22 cellular contexts compared by ENCODE assay signal in the genomic region with DNA sequence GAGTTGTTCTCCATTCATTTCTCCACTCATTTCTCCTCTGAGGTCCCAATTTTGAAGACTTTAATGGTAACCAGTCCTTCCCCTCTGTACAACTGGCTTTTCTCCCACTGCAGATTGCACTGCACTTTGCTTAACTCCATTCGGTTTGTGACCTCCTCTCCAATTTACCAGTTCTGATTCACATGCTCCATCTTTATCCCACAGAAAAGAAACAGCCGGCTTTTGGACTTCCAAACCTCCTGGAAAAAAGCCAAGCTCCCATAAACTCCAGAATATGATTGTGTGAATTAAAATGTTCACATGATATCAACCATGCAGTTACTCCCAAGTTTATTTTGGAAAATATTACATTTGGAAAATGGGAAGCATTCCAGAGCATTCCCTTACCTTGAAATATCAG.
"Had no signal": no experiment of that assay in that cellular context is flagged by ENCODE, and none has a peak within 500 bp of the region (broad histone marks: within the 10 kb centered on the region; RNA-seq: fewer than 3 reads in every experiment).

No MANE protein-coding gene starts in this region.

- H3K27ac ChIP-seq: brain microvascular endothelial cell, SK-N-MC had no signal

- H3K36me3 ChIP-seq: brain microvascular endothelial cell, MG63 had no signal

- H3K4me3 ChIP-seq: MG63, SK-N-MC had no signal

- H3K27me3 ChIP-seq: brain microvascular endothelial cell had no signal

- DNase-seq: activated CD4-positive, alpha-beta memory T cell treated with anti-CD3 and anti-CD28 coated beads, Interleukin-2, amount 10 ng/mL, durations not matched to agents 7 days and 5 days; activated CD4-positive, alpha-beta T cell treated with anti-CD3 and anti-CD28 coated beads, Interleukin-2, amount 50 U/mL, for 1 hour; activated CD4-positive, CD25-positive, alpha-beta regulatory T cell; activated gamma-delta T cell; activated naive CD4-positive, alpha-beta T cell treated with anti-CD3 and anti-CD28 coated beads for 36 hours; activated T-cell treated with anti-CD3 and anti-CD28 coated beads for 4 hours; activated T-cell treated with anti-CD3 and anti-CD28 coated beads, Interleukin-2, amount 50 U/mL, for 48 hours; brain microvascular endothelial cell; MG63; MV-4-11; NCI-H1092 treated with DMSO at 0.1 percent for 48 hours; NCI-H1417 treated with DMSO at 0.1 percent for 48 hours; NCI-H1694; NCI-H2029; NCI-H2107; NCI-H510A treated with DMSO at 0.1 percent for 48 hours; PC-3; T-cell; T-helper 2 cell; T1000 had no signal

- ATAC-seq: activated T-helper 17 cell treated with anti-CD3 and anti-CD28 coated beads, Interleukin-2, amount 50 U/mL, for 72 hours; PC-3; T-cell had no signal

- H3K9me3 ChIP-seq: MG63 had no signal
